21 cellular contexts compared by ENCODE assay signal in genomic region chr11:109586789-109587188, GRCh38.
DNase-seq lines count a peak whose midpoint lies in the region; ATAC-seq and TF ChIP-seq lines count a peak whose summit lies in the region.
"Had no signal": no experiment of that assay in that cellular context is flagged by ENCODE, and none has a peak within 500 bp of the region (broad histone marks: within the 10 kb centered on the region; RNA-seq: fewer than 3 reads in every experiment).

No MANE protein-coding gene starts in this region.

- no peak overlapping the region for H3K14ac ChIP-seq in mesenchymal stem cell (ENCODE audit: low read length in 2 of 2)

- H3K79me2 ChIP-seq in mammary epithelial cell (ENCODE audit: insufficient read depth, low read length): no peaks in the 10 kb centered on the region
- no peaks in the 10 kb centered on the region for H3K79me2 ChIP-seq in neural progenitor cell (ENCODE audit: low read depth)

- no peak overlapping the region for H2AK5ac ChIP-seq in mesenchymal stem cell (ENCODE audit: low read length, severe bottlenecking)

- no peak overlapping the region for H3K18ac ChIP-seq in mesenchymal stem cell (ENCODE audit: low read depth in 1 of 2, low read length in 2 of 2)

- H3K4me1 ChIP-seq in mammary epithelial cell (ENCODE audit: insufficient read depth, low read length) (peaks cover 4% of the 10 kb centered on the region), neural progenitor cell (no peaks in the 10 kb centered on the region), mesenchymal stem cell (ENCODE audit: control insufficient read depth, insufficient read depth, low read depth, low read length) (no peaks in the 10 kb centered on the region)
- H3K4me1 ChIP-seq: A549, SJSA1 had no signal

- H4K91ac ChIP-seq in mesenchymal stem cell (ENCODE audit: low read length): no peak overlapping the region

- H2BK15ac ChIP-seq in mesenchymal stem cell (ENCODE audit: low read depth, poor library complexity, severe bottlenecking): no peak overlapping the region

- H3K27me3 ChIP-seq in mammary epithelial cell (ENCODE audit: insufficient read depth, low read length) (no peaks in the 10 kb centered on the region), neural progenitor cell (no peaks in the 10 kb centered on the region), mesenchymal stem cell (ENCODE audit: control insufficient read depth in 1 of 2, insufficient read depth in 1 of 2, low read length in 2 of 2) (no peaks in the 10 kb centered on the region)
- H3K27me3 ChIP-seq: SJSA1 had no signal

- POLR2A ChIA-PET in MCF 10A (lab: Yijun Ruan, JAX) (interaction anchor here (0.6 kb wide), 1 partner anchor 94 kb away, joined by 4 read pairs; no protein-coding TSS in a partner anchor), WTC11 (lab: Charles Lee) (no interaction called here)

- H3K23ac ChIP-seq in mesenchymal stem cell (ENCODE audit: low read length in 2 of 2): no peak overlapping the region

- BruUV-seq in mammary epithelial cell (replicated peaks; lab: Mats Ljungman, UMichigan) (no TSS peak), MCF 10A (replicated peaks; lab: Mats Ljungman, UMichigan) (no TSS peak)

- H2BK5ac ChIP-seq in mesenchymal stem cell (ENCODE audit: low read depth, low read length, poor library complexity, severe bottlenecking): no peak overlapping the region

- H3K9me3 ChIP-seq in mammary epithelial cell (replicated peaks; ENCODE audit: insufficient read depth, low read length) (no peaks in the 10 kb centered on the region), neural progenitor cell (ENCODE audit: low read depth) (no peaks in the 10 kb centered on the region), mesenchymal stem cell (ENCODE audit: control insufficient read depth, low read length) (no peaks in the 10 kb centered on the region)
- H3K9me3 ChIP-seq: A549, SJSA1 had no signal

- no peak overlapping the region for H2BK120ac ChIP-seq in mesenchymal stem cell (ENCODE audit: low read depth, low read length)

- H2AFZ ChIP-seq in mammary epithelial cell (ENCODE audit: low read depth, low read length) (peak overlapping the region; percentile 52), neural progenitor cell (replicated peaks) (peak overlapping the region; percentile 13), mesenchymal stem cell (ENCODE audit: low read depth, low read length) (no peak overlapping the region)

- H3K4me2 ChIP-seq in mammary epithelial cell (ENCODE audit: insufficient read depth, low read depth, low read length) (no peak overlapping the region), neural progenitor cell (no peak overlapping the region), mesenchymal stem cell (ENCODE audit: low read length, poor library complexity, severe bottlenecking) (no peak overlapping the region)
- H3K4me2 ChIP-seq: A549 had no signal

- H3K27me3 Mint-ChIP-seq in MCF 10A (ENCODE audit: insufficient read depth, unreplicated experiment) (no peaks in the 10 kb centered on the region), WTC11 (ENCODE audit: low read depth) (no peaks in the 10 kb centered on the region), neural progenitor cell (ENCODE audit: insufficient read depth, low read depth) (peaks cover 3% of the 10 kb centered on the region)

- H3K9me3 Mint-ChIP-seq in MCF 10A (ENCODE audit: unreplicated experiment) (no peaks in the 10 kb centered on the region), WTC11 (peaks cover 8% of the 10 kb centered on the region), neural progenitor cell (no peaks in the 10 kb centered on the region)
- H3K9me3 Mint-ChIP-seq: CD4-positive, alpha-beta T cell; HFFc6 had no signal

- H2BK12ac ChIP-seq in mesenchymal stem cell (ENCODE audit: low read length in 2 of 2): no peak overlapping the region

- 96% methylated on average over 2 of the region's 2 CpGs for WGBS in mammary epithelial cell (ENCODE audit: low coverage, missing lambda C conversion rate)
- 86% methylated on average over 2 of the region's 2 CpGs for WGBS in mesenchymal stem cell

- H3K4me3 ChIP-seq in mammary epithelial cell (replicated peaks in 1 of 3; ENCODE audit: insufficient read depth in 1 of 3, low read depth in 2 of 3, low read length in 3 of 3) (no peak overlapping the region), neural progenitor cell (no peak overlapping the region), mesenchymal stem cell (ENCODE audit: insufficient read depth in 1 of 2, low read depth in 1 of 2, low read length in 2 of 2) (no peak overlapping the region)
- H3K4me3 ChIP-seq: A549, SJSA1 had no signal

- H4K20me1 ChIP-seq in mammary epithelial cell (ENCODE audit: insufficient read depth, low read length) (no peaks in the 10 kb centered on the region), neural progenitor cell (ENCODE audit: low read depth) (no peaks in the 10 kb centered on the region)

- DNase-seq in mammary epithelial cell (no peak), MCF 10A (ENCODE audit: unreplicated experiment) (no peak), Kasumi-1 (lab: John Stamatoyannopoulos, UW) (peak; percentile 15 to 23), WTC11 (ENCODE audit: low spot score) (no peak), neural progenitor cell (ENCODE audit: low spot score) (no peak), mesenchymal stem cell (no peak), dermis blood vessel endothelial cell (no peak)
- DNase-seq: CD4-positive, alpha-beta T cell; COR-L47; DMS153; HFFc6; KG1; NCI-H1105; NCI-H1694; NCI-H2081; NCI-H774; OCI-M1; T-helper 1 cell had no signal

- H3K4me1 Mint-ChIP-seq in MCF 10A (ENCODE audit: insufficient read depth, unreplicated experiment) (peaks cover 6% of the 10 kb centered on the region), WTC11 (peaks cover 28% of the 10 kb centered on the region), neural progenitor cell (peaks cover 7% of the 10 kb centered on the region)

- H3K9ac ChIP-seq in mammary epithelial cell (ENCODE audit: insufficient read depth, low read length) (no peak overlapping the region), neural progenitor cell (no peak overlapping the region), mesenchymal stem cell (ENCODE audit: low read length) (no peak overlapping the region)

- H3F3A ChIP-seq in neural progenitor cell (ENCODE audit: low read depth): no peaks in the 10 kb centered on the region

- CTCF ChIA-PET in mammary epithelial cell (lab: Charles Lee; ENCODE audit: low non-redundant PET) (no interaction called here), MCF 10A (lab: Yijun Ruan, JAX) (interaction anchor here (0.6 to 0.7 kb wide), 2 partner anchors 577 to 1867 kb away, joined by 3 to 4 read pairs; no protein-coding TSS in a partner anchor), WTC11 (lab: Charles Lee) (no interaction called here)

- no peak overlapping the region for H3K4me3 Mint-ChIP-seq in MCF 10A (ENCODE audit: unreplicated experiment)
- no peak overlapping the region for H3K4me3 Mint-ChIP-seq in WTC11
- H3K4me3 Mint-ChIP-seq in neural progenitor cell: no peak overlapping the region
- H3K4me3 Mint-ChIP-seq: CD4-positive, alpha-beta T cell; HFFc6 had no signal

- no peak for TF ChIP-seq CTCF in mammary epithelial cell (conservative IDR thresholded peaks at IDR 0.05 in 1 of 2, IDR thresholded peaks at IDR 0.05 in 1 of 2; ENCODE audit: extremely low read depth in 1 of 2, insufficient read depth in 1 of 2, low read depth in 1 of 2, low read length in 2 of 2)
- no peak for TF ChIP-seq CTCF in MCF 10A (IDR thresholded peaks at IDR 0.05; ENCODE audit: unreplicated experiment)
- TF ChIP-seq CTCF in WTC11 (IDR thresholded peaks at IDR 0.05): no peak
- TF ChIP-seq CTCF in neural progenitor cell (IDR thresholded peaks at IDR 0.05): no peak

- intact Hi-C loops in mammary epithelial cell (cut with micrococcal nuclease) (no loop called here), MCF 10A (cut with micrococcal nuclease) (no loop called here)

- no peak overlapping the region for H3K4ac ChIP-seq in mesenchymal stem cell (ENCODE audit: low read depth in 1 of 2, low read length in 2 of 2)

- dilution Hi-C loops in mammary epithelial cell (cut with HindIII; ENCODE audit: low sequenced_read_pairs): no loop called here

- peak; percentile 90 for ATAC-seq in WTC11
- ATAC-seq in GM21423 (IDR thresholded peaks at IDR 0.05; ENCODE audit: unreplicated experiment): no peak
- ATAC-seq: A549 had no signal

- H3K27ac ChIP-seq in mammary epithelial cell (ENCODE audit: insufficient read depth, low read depth, low read length) (no peak overlapping the region), neural progenitor cell (no peak overlapping the region), mesenchymal stem cell (ENCODE audit: low read length, poor library complexity, severe bottlenecking) (no peak overlapping the region)
- H3K27ac ChIP-seq: A549, SJSA1 had no signal

- no peak overlapping the region for H4K8ac ChIP-seq in mesenchymal stem cell (ENCODE audit: low read length)

- H3K36me3 Mint-ChIP-seq in MCF 10A (ENCODE audit: insufficient read depth, unreplicated experiment) (peaks cover 8% of the 10 kb centered on the region), WTC11 (no peaks in the 10 kb centered on the region), neural progenitor cell (no peaks in the 10 kb centered on the region)

- H3K79me1 ChIP-seq in mesenchymal stem cell (replicated peaks; ENCODE audit: low read length, poor library complexity, severe bottlenecking): no peaks in the 10 kb centered on the region

- in situ Hi-C loops in mammary epithelial cell (cut with MboI; ENCODE audit: low sequenced_read_pairs in 2 of 2): no loop called here

- H3K36me3 ChIP-seq in mammary epithelial cell (ENCODE audit: insufficient read depth, low read length): no peaks in the 10 kb centered on the region
- no peaks in the 10 kb centered on the region for H3K36me3 ChIP-seq in neural progenitor cell
- no peaks in the 10 kb centered on the region for H3K36me3 ChIP-seq in mesenchymal stem cell (ENCODE audit: control insufficient read depth in 1 of 2, insufficient read depth in 2 of 2, low read depth in 1 of 2, low read length in 2 of 2)
- H3K36me3 ChIP-seq: SJSA1 had no signal

- H3K27ac Mint-ChIP-seq in MCF 10A (ENCODE audit: low read depth, unreplicated experiment): no peak overlapping the region
- no peak overlapping the region for H3K27ac Mint-ChIP-seq in WTC11
- H3K27ac Mint-ChIP-seq in neural progenitor cell: no peak overlapping the region
- H3K27ac Mint-ChIP-seq: CD4-positive, alpha-beta T cell; HFFc6 had no signal

TF ChIP-seq in WTC11, 78 proteins besides CTCF, POLR2A, EP300 and RAD21 (continues in another document):
- no peak for TF ChIP-seq RORB (CRISPR knock-in tag; IDR thresholded peaks at IDR 0.05)

Comparison
In these comparisons a context has a peak if more than half of its experiments do, and no peak if none do; other contexts are left out.
1. DNase-seq: peak in Kasumi-1 (2 of 2); none in mammary epithelial cell (single experiment), MCF 10A (single experiment), WTC11 (single experiment), neural progenitor cell (single experiment), mesenchymal stem cell (single experiment) and dermis blood vessel endothelial cell (single experiment).